32 cellular contexts compared by ENCODE assay signal in the genomic region with DNA sequence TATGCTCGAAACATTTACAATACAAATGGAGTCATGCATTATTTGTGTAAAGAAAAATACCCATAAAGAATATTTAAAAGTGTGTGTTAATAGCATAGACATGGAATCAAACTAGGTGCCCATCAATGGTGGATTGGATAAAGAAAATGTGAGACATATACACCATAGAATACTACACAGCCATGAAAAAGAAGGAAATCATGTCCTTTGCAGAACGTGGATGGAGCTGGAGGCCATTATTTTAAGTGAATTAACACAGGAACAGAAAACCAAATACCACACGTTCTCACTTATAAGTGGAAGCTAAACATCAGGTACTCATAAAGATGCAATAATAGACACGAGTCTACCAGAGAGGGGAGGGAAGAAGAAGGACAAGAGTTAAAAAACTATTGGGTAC. TPM values are rescaled to one million over a fixed set of nuclear protein-coding genes. Genes with fewer than 3 reads are reported as not detected.
"Had no signal": no experiment of that assay in that cellular context is flagged by ENCODE, and none has a peak within 500 bp of the region (broad histone marks: within the 10 kb centered on the region; RNA-seq: fewer than 3 reads in every experiment).

No MANE protein-coding gene starts in this region.

- H3K4me3 ChIP-seq: MG63 had no signal

- H3K36me3 ChIP-seq: MG63 had no signal

- H3K27me3 ChIP-seq: MG63 had no signal

- DNase-seq: Kasumi-1, MM.1S, MV-4-11, NCI-H1048, NCI-H1092, NCI-H1105, NCI-H1417 treated with DMSO at 0.1 percent for 48 hours, NCI-H1436, NCI-H1436 treated with DMSO at 0.1 percent for 48 hours, NCI-H146, NCI-H1694, NCI-H1694 treated with DMSO at 0.1 percent for 48 hours, NCI-H187, NCI-H187 treated with DMSO at 0.1 percent for 48 hours, NCI-H1930, NCI-H2081, NCI-H2081 treated with DMSO at 0.1 percent for 48 hours, NCI-H2107, NCI-H2171, NCI-H2171 treated with DMSO at 0.1 percent for 48 hours, NCI-H2227 treated with DMSO at 0.1 percent for 48 hours, NCI-H345, NCI-H446, NCI-H446 treated with DMSO at 0.1 percent for 48 hours, NCI-H510A, NCI-H524, NCI-H524 treated with DMSO at 0.1 percent for 48 hours had no signal

RNA-seq across cellular contexts. Expression of gene SMIM23, which starts 22.8 kb away (rescaled TPM):
- total RNA-seq: LHCN-M2, M059J, MCF 10A, NCI-H460 had no signal
